ENCODE assay signal across 8 cellular contexts in genomic region chr7:52140848-52141247, GRCh38.
"Had no signal": no experiment of that assay in that cellular context is flagged by ENCODE, and none has a peak within 500 bp of the region (broad histone marks: within the 10 kb centered on the region; RNA-seq: fewer than 3 reads in every experiment).

No MANE protein-coding gene starts in this region.

- ATAC-seq: HepG2 had no signal

- H2AFZ ChIP-seq: GM23248 had no signal

- H3K4me1 Mint-ChIP-seq: IgD-negative memory B cell had no signal

- DNase-seq: GM23248, H9, HCEC 1CT, KBM-7 had no signal

- H3K36me3 Mint-ChIP-seq: IgD-negative memory B cell had no signal

- H3K4me2 ChIP-seq: KMS-11 had no signal

- H3K27me3 Mint-ChIP-seq: IgD-negative memory B cell had no signal

- H3K27ac Mint-ChIP-seq: H9, IgD-negative memory B cell had no signal

- H3K27ac ChIP-seq: GM23248, HL-60, KMS-11 had no signal

- H3K9ac ChIP-seq: GM23248, KMS-11 had no signal

- H3K4me3 Mint-ChIP-seq: H9, IgD-negative memory B cell had no signal

- H3K4me3 ChIP-seq: GM23248 had no signal
